In genomic region chr6:33430334-33430733, GRCh38 we compare ENCODE assay signal across 1 cellular context.
TF ChIP-seq lines count a peak whose summit lies in the region.

No MANE protein-coding gene starts in this region.

TF ChIP-seq in GM12878, 131 proteins besides CTCF, POLR2A, EP300 and RAD21 (continued from another document):
- TF ChIP-seq ZBTB40 (IDR thresholded peaks at IDR 0.05; ENCODE audit: borderline replicate concordance) (no peak), ZNF24 (IDR thresholded peaks at IDR 0.05) (no peak), MEF2A (IDR thresholded peaks at IDR 0.05; ENCODE audit: insufficient read depth, low read depth, low read length) (no peak), ZNF687 (IDR thresholded peaks at IDR 0.05) (no peak), ZNF274 (IDR thresholded peaks at IDR 0.05; ENCODE audit: insufficient read depth, insufficient read length) (no peak), HDAC2 (IDR thresholded peaks at IDR 0.05) (no peak)
TF ChIP-seq in GM12878: peak in this region for 5.
